12 cellular contexts compared by ENCODE assay signal in the genomic region with DNA sequence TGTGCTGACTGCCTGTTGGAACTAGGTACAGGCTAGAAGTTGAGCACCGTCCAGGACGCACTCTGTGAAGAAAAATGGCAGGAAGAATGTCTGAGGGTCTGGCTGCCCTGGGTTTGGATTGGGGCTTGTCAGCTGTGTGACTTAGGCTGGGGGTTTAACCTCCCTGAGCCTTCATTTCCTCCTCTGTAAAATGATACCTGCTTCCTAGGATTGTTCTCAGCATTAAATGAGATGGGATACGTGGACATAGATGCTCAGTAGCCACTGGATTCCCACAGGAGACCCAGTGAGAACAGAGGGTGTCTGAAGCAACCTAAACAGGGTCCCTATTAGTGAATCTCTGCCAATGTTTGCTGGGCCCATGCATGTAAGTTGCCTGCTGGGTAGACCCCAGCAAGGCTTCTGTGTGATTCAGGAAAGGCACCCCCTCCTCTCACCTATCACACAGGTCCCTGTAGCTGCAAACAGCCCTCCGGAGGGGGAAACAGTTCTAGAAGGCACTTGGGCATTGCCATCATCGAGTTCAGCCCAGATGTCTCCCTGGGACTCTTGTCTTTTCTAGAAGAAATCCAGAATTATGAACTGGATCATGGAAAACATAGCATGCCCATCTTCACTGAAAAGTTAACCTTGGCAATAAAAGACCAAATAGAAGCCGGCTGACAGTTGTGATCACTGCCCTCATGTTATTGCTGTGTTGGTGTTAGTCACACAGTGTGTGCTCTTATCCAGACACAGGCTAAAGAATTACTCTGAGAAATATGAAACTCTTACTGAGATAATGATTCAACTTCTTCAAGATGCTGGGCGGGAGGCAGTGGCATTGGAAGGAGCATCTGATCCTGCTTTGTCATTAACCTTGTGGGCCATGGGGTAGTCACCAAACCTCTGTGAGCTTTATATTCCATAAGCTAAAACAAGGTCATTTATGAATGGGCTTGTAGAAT.
DNase-seq lines count a peak whose midpoint lies in the region; ATAC-seq, FAIRE-seq and TF ChIP-seq lines count a peak whose summit lies in the region.
"Had no signal": no experiment of that assay in that cellular context is flagged by ENCODE, and none has a peak within 500 bp of the region (broad histone marks: within the 10 kb centered on the region; RNA-seq: fewer than 3 reads in every experiment).

No MANE protein-coding gene starts in this region.

- TF ChIP-seq RAD21 in A549 (conservative IDR thresholded peaks at IDR 0.05 in 1 of 2, IDR thresholded peaks at IDR 0.05 in 1 of 2): no peak

- H3K4me1 ChIP-seq in A549 (peaks cover 97% of the 10 kb centered on the region), mesodermal cell (ENCODE audit: control insufficient read depth, insufficient read depth, low read length, poor library complexity, severe bottlenecking) (peaks cover 57% of the 10 kb centered on the region)

- no peak overlapping the region for H3K4me3 Mint-ChIP-seq in chondrocyte (ENCODE audit: unreplicated experiment)
- H3K4me3 Mint-ChIP-seq: activated T-helper 1 cell treated with anti-CD3 and anti-CD28 coated beads, Interleukin-12 subunit alpha, Interleukin-12 subunit beta, Interleukin-2, Interleukin-4 antibody, amounts not matched to agents 30 ng/mL and 10 ng/mL and 1 ng/mL, durations not matched to agents 14 hours and 24 hours and 36 hours; CD4-positive, alpha-beta memory T cell had no signal

- peak; percentile 41 to 49 for ATAC-seq in A549
- ATAC-seq in GM21723 (IDR thresholded peaks at IDR 0.05; ENCODE audit: unreplicated experiment): no peak
- ATAC-seq in GM19324 (IDR thresholded peaks at IDR 0.05; ENCODE audit: low FRiP score, unreplicated experiment): no peak

- 7% methylated on average over 7 of the region's 7 CpGs for WGBS in A549 (ENCODE audit: missing lambda C conversion rate)
- WGBS in mesodermal cell (ENCODE audit: insufficient coverage in 2 of 2), 2 experiments: 94 to 99% methylated on average over 5 to 7 of the region's 7 CpGs

- H3K36me3 Mint-ChIP-seq in chondrocyte (ENCODE audit: low read depth): no peaks in the 10 kb centered on the region
- H3K36me3 Mint-ChIP-seq: CD4-positive, alpha-beta memory T cell had no signal

- POLR2A ChIA-PET in A549 (lab: Yijun Ruan, JAX): interaction anchor here (0.6 to 9.9 kb wide), 5 partner anchors 13 to 65 kb away, joined by 3 to 94 read pairs (median 3); a partner anchor contains a TSS

- H3K27ac ChIP-seq in A549 (peak overlapping the region; percentile 93 to 94), mesodermal cell (ENCODE audit: low read depth, low read length, severe bottlenecking) (peak overlapping the region; percentile 61)

- CTCF ChIA-PET in A549 (lab: Yijun Ruan, JAX): interaction anchor here (0.8 to 42.9 kb wide), 10 partner anchors 4 to 148 kb away, joined by 3 to 779 read pairs (median 16); a partner anchor contains a TSS

- FAIRE-seq in A549 (lab: Jason Lieb, UNC) (peak; percentile 96), HTR-8/SVneo (lab: Jason Lieb, UNC) (peak; percentile 81)

- H3K36me3 ChIP-seq in mesodermal cell (ENCODE audit: control insufficient read depth, insufficient read depth, low read length): peaks cover 86% of the 10 kb centered on the region
- H3K36me3 ChIP-seq: HAP-1 had no signal

- H3K9me3 Mint-ChIP-seq in chondrocyte (ENCODE audit: low read depth): no peaks in the 10 kb centered on the region
- H3K9me3 Mint-ChIP-seq: activated T-helper 1 cell treated with anti-CD3 and anti-CD28 coated beads, Interleukin-12 subunit alpha, Interleukin-12 subunit beta, Interleukin-2, Interleukin-4 antibody, amounts not matched to agents 30 ng/mL and 10 ng/mL and 1 ng/mL, durations not matched to agents 14 hours and 24 hours and 36 hours; CD4-positive, alpha-beta memory T cell had no signal

- peaks cover 56% of the 10 kb centered on the region for H3K4me1 Mint-ChIP-seq in chondrocyte (ENCODE audit: low read depth)

- TF ChIP-seq EP300 in A549 (IDR thresholded peaks at IDR 0.05): no peak; a peak in 3 of 5 replicates

- no peak for TF ChIP-seq POLR2A in A549 (IDR thresholded peaks at IDR 0.05; ENCODE audit: low read length)

- peak; percentile 67 to 73 for DNase-seq in A549 (ENCODE audit: low read depth in 1 of 2, low spot score in 1 of 2)
- DNase-seq in HTR-8/SVneo (ENCODE audit: insufficient read length, low spot score): no peak
- DNase-seq in chondrocyte (ENCODE audit: low spot score): no peak
- no peak for DNase-seq in stimulated activated CD4-positive, alpha-beta T cell treated with anti-CD3 and anti-CD28 coated beads, Interleukin-4, amount 100 ng/mL, for 24 hours
- no peak for DNase-seq in activated CD4-positive, CD25-positive, alpha-beta regulatory T cell treated with anti-CD3 and anti-CD28 coated beads, Interleukin-2, amount 50 U/mL, for 72 hours
- DNase-seq: CD4-positive, alpha-beta memory T cell; mesendoderm had no signal

- no peaks in the 10 kb centered on the region for H3K9me3 ChIP-seq in A549
- H3K9me3 ChIP-seq in mesodermal cell (ENCODE audit: control insufficient read depth, low read length): no peaks in the 10 kb centered on the region
- H3K9me3 ChIP-seq: HAP-1 had no signal

- no peaks in the 10 kb centered on the region for H3K27me3 Mint-ChIP-seq in chondrocyte (ENCODE audit: low read depth)

- TF ChIP-seq CTCF in A549 (IDR thresholded peaks at IDR 0.05) (no peak), chondrocyte (IDR thresholded peaks at IDR 0.05) (no peak)

- peak overlapping the region; percentile 90 for H3K27ac Mint-ChIP-seq in chondrocyte (ENCODE audit: unreplicated experiment)
- H3K27ac Mint-ChIP-seq: activated T-helper 1 cell treated with anti-CD3 and anti-CD28 coated beads, Interleukin-12 subunit alpha, Interleukin-12 subunit beta, Interleukin-2, Interleukin-4 antibody, amounts not matched to agents 30 ng/mL and 10 ng/mL and 1 ng/mL, durations not matched to agents 14 hours and 24 hours and 36 hours had no signal

- H3K4me3 ChIP-seq in A549 (peak overlapping the region; percentile 15), mesodermal cell (ENCODE audit: extremely low read depth, insufficient read depth, low read length, poor library complexity, severe bottlenecking) (no peak overlapping the region)
- H3K4me3 ChIP-seq: HAP-1 had no signal

- peak overlapping the region; percentile 83 for H3K4me2 ChIP-seq in A549

TF ChIP-seq in A549, 52 proteins besides CTCF, POLR2A, EP300 and RAD21 (continues in another document):
- TF ChIP-seq FOSB (CRISPR knock-in tag; IDR thresholded peaks at IDR 0.05): 0 out of 2 replicates have a peak, but pooled peaks have one; percentile 65
- TF ChIP-seq, protein P1, sequence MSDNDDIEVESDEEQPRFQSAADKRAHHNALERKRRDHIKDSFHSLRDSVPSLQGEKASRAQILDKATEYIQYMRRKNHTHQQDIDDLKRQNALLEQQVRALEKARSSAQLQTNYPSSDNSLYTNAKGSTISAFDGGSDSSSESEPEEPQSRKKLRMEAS (IDR thresholded peaks at IDR 0.05): peak; percentile 74
- no peak for TF ChIP-seq KDM5A (IDR thresholded peaks at IDR 0.05)
- TF ChIP-seq, protein P2, sequence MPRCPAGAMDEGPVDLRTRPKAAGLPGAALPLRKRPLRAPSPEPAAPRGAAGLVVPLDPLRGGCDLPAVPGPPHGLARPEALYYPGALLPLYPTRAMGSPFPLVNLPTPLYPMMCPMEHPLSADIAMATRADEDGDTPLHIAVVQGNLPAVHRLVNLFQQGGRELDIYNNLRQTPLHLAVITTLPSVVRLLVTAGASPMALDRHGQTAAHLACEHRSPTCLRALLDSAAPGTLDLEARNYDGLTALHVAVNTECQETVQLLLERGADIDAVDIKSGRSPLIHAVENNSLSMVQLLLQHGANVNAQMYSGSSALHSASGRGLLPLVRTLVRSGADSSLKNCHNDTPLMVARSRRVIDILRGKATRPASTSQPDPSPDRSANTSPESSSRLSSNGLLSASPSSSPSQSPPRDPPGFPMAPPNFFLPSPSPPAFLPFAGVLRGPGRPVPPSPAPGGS (IDR thresholded peaks at IDR 0.05): no peak
- TF ChIP-seq, protein P3, sequence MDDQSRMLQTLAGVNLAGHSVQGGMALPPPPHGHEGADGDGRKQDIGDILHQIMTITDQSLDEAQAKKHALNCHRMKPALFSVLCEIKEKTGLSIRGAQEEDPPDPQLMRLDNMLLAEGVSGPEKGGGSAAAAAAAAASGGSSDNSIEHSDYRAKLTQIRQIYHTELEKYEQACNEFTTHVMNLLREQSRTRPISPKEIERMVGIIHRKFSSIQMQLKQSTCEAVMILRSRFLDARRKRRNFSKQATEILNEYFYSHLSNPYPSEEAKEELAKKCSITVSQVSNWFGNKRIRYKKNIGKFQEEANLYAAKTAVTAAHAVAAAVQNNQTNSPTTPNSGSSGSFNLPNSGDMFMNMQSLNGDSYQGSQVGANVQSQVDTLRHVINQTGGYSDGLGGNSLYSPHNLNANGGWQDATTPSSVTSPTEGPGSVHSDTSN (IDR thresholded peaks at IDR 0.05): no peak
- TF ChIP-seq, protein P4, sequence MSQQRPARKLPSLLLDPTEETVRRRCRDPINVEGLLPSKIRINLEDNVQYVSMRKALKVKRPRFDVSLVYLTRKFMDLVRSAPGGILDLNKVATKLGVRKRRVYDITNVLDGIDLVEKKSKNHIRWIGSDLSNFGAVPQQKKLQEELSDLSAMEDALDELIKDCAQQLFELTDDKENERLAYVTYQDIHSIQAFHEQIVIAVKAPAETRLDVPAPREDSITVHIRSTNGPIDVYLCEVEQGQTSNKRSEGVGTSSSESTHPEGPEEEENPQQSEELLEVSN (IDR thresholded peaks at IDR 0.05; ENCODE audit: borderline replicate concordance, low read depth): peak; percentile 87; the same call in 1 of the 2 replicates
- TF ChIP-seq FOSL2 (IDR thresholded peaks at IDR 0.05): no peak
- peak; percentile 79 for TF ChIP-seq FOSL2 (CRISPR knock-in tag; IDR thresholded peaks at IDR 0.05)
- TF ChIP-seq, protein P5, sequence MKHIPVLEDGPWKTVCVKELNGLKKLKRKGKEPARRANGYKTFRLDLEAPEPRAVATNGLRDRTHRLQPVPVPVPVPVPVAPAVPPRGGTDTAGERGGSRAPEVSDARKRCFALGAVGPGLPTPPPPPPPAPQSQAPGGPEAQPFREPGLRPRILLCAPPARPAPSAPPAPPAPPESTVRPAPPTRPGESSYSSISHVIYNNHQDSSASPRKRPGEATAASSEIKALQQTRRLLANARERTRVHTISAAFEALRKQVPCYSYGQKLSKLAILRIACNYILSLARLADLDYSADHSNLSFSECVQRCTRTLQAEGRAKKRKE (CRISPR knock-in tag; IDR thresholded peaks at IDR 0.05; ENCODE audit: low read depth): peak; percentile 45; the same call in 1 of the 2 replicates
- peak; percentile 21; the same call in 1 of the 2 replicates for TF ChIP-seq JUNB (IDR thresholded peaks at IDR 0.05)
- no peak for TF ChIP-seq PHF8 (IDR thresholded peaks at IDR 0.05; ENCODE audit: borderline replicate concordance, low read depth)
- TF ChIP-seq ZFP36 (IDR thresholded peaks at IDR 0.05; ENCODE audit: borderline replicate concordance, partially characterized antibody): peak; percentile 55
- TF ChIP-seq MAFK (IDR thresholded peaks at IDR 0.05; ENCODE audit: partially characterized antibody): peak; percentile 22

Comparison
In these comparisons a context has a peak if more than half of its experiments do, and no peak if none do; other contexts are left out.
1. ATAC-seq: peak in A549 (2 of 2); none in GM21723 (single experiment) and GM19324 (single experiment).
2. DNase-seq: peak in A549 (2 of 2); none in HTR-8/SVneo (single experiment), chondrocyte (single experiment), stimulated activated CD4-positive, alpha-beta T cell treated with anti-CD3 and anti-CD28 coated beads, Interleukin-4, amount 100 ng/mL, for 24 hours (single experiment) and activated CD4-positive, CD25-positive, alpha-beta regulatory T cell treated with anti-CD3 and anti-CD28 coated beads, Interleukin-2, amount 50 U/mL, for 72 hours (single experiment).